ENCODE assay signal across 29 cellular contexts in the genomic region with DNA sequence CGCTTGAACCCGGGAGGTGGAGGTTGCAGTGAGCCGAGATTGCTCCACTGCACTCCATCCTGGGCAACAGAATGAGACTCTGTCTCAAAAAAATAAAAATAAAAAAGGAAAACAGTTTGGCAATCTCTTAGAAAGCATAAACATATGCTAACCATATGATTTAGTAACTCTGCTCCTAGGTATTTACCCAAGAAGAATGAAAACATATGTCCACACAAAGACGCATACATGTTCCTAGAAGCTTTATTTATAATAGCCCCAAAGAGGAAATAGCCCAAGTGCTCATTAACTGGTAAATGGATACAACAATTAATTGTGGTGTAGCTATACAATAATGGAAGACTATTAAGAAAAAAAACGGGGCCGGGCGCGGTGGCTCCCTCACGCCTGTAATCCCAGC. TPM values are rescaled to one million over a fixed set of nuclear protein-coding genes. Genes with fewer than 3 reads are reported as not detected.
"Had no signal": no experiment of that assay in that cellular context is flagged by ENCODE, and none has a peak within 500 bp of the region (broad histone marks: within the 10 kb centered on the region; RNA-seq: fewer than 3 reads in every experiment).

No MANE protein-coding gene starts in this region.

- H3K4me3 ChIP-seq: esophagus squamous epithelium, lower lobe of right lung, prostate gland, right atrium auricular region, smooth muscle cell, stomach, thyroid gland, vagina had no signal

- H3K36me3 Mint-ChIP-seq: immature natural killer cell; naive thymus-derived CD8-positive, alpha-beta T cell; stimulated activated effector memory CD8-positive, alpha-beta T cell treated with anti-CD3 and anti-CD28 coated beads, Interleukin-12 subunit alpha, Interleukin-12 subunit beta, amount 100 ng/mL, for 72 hours had no signal

- DNase-seq: cortex of kidney; effector memory CD8-positive, alpha-beta T cell; erythroblast; esophagus squamous epithelium; hypothalamus; immature natural killer cell; islet precursor cell; kidney glomerular epithelial cell; left colon; left ventricle myocardium superior; lower lobe of right lung; naive thymus-derived CD8-positive, alpha-beta T cell; nephron progenitor cell; nucleus accumbens; stimulated activated CD4-positive, alpha-beta T cell treated with anti-CD3 and anti-CD28 coated beads, Interleukin-12 subunit alpha, Interleukin-12 subunit beta, amount 100 ng/mL, for 4 hours; stimulated activated CD4-positive, alpha-beta T cell treated with anti-CD3 and anti-CD28 coated beads, Interleukin-1b, Interleukin-23, amount 100 ng/mL, for 48 hours; stimulated activated CD4-positive, alpha-beta T cell treated with anti-CD3 and anti-CD28 coated beads, Interleukin-4, amount 100 ng/mL, for 24 hours; stimulated activated naive CD4-positive, alpha-beta T cell treated with Interleukin-2 at 50 U/mL for 16 hours; stomach; thyroid gland; trophoblast cell had no signal

- H3K4me3 Mint-ChIP-seq: effector memory CD8-positive, alpha-beta T cell; immature natural killer cell; naive thymus-derived CD8-positive, alpha-beta T cell; nephron progenitor cell; stimulated activated effector memory CD8-positive, alpha-beta T cell treated with anti-CD3 and anti-CD28 coated beads, Interleukin-12 subunit alpha, Interleukin-12 subunit beta, amount 100 ng/mL, for 72 hours had no signal

- H3K9me3 ChIP-seq: esophagus squamous epithelium, lower lobe of right lung, prostate gland, right atrium auricular region, thyroid gland, vagina had no signal

- H3K9me3 Mint-ChIP-seq: effector memory CD8-positive, alpha-beta T cell; immature natural killer cell; stimulated activated effector memory CD8-positive, alpha-beta T cell treated with anti-CD3 and anti-CD28 coated beads, Interleukin-12 subunit alpha, Interleukin-12 subunit beta, amount 100 ng/mL, for 72 hours had no signal

- H3K4me1 ChIP-seq: lower lobe of right lung, prostate gland, right atrium auricular region, stomach, thyroid gland, vagina had no signal

- ATAC-seq: effector memory CD8-positive, alpha-beta T cell; left colon; left ventricle myocardium superior; lower lobe of right lung; naive thymus-derived CD8-positive, alpha-beta T cell; sciatic nerve; stimulated activated effector memory CD8-positive, alpha-beta T cell treated with anti-CD3 and anti-CD28 coated beads, Interleukin-12 subunit alpha, Interleukin-12 subunit beta, amount 100 ng/mL, for 72 hours had no signal

- H3K4me1 Mint-ChIP-seq: stimulated activated effector memory CD8-positive, alpha-beta T cell treated with anti-CD3 and anti-CD28 coated beads, Interleukin-12 subunit alpha, Interleukin-12 subunit beta, amount 100 ng/mL, for 72 hours had no signal

- H3K27me3 ChIP-seq: esophagus squamous epithelium, right atrium auricular region, stomach, thyroid gland, vagina had no signal

- H3K27ac Mint-ChIP-seq: effector memory CD8-positive, alpha-beta T cell; immature natural killer cell; naive thymus-derived CD8-positive, alpha-beta T cell had no signal

- H3K27ac ChIP-seq: esophagus squamous epithelium, lower lobe of right lung, prostate gland, right atrium auricular region, stomach, thyroid gland, vagina had no signal

- H3K4me2 ChIP-seq: smooth muscle cell had no signal

RNA-seq across cellular contexts. Expression of gene CDH1, which starts 18.5 kb away (rescaled TPM):
- total RNA-seq: dermis microvascular lymphatic vessel endothelial cell; left ventricle myocardium superior; naive thymus-derived CD8-positive, alpha-beta T cell; osteocyte had no signal
